Comparison of ENCODE assay signal across 1 cellular context in the genomic region with DNA sequence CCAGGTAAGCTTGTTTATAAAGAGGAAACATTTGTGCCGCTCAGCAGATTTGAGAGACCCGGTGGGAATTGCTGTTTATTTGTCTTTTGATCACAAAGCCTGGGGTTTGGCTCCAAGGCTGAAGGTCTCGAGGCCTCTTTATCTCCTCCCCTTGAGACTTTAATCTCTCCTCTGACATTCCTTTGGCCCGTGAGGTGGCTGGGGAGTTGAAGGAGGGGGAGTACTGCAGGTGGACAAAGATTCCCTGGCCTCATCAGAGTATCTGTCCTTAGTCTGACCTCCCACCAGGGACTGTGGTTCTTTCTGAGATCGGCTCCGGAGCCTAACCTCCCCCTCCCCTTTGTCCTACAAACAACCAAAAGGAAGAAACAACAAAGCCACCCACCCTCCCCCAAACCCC.
A peak's percentile ranks its signal among the peaks of the same experiment; 100 is the strongest.
TF ChIP-seq lines count a peak whose summit lies in the region.

No MANE protein-coding gene starts in this region.

TF ChIP-seq in HepG2, 621 proteins besides CTCF, POLR2A, EP300 and RAD21:
- TF ChIP-seq, protein P1, sequence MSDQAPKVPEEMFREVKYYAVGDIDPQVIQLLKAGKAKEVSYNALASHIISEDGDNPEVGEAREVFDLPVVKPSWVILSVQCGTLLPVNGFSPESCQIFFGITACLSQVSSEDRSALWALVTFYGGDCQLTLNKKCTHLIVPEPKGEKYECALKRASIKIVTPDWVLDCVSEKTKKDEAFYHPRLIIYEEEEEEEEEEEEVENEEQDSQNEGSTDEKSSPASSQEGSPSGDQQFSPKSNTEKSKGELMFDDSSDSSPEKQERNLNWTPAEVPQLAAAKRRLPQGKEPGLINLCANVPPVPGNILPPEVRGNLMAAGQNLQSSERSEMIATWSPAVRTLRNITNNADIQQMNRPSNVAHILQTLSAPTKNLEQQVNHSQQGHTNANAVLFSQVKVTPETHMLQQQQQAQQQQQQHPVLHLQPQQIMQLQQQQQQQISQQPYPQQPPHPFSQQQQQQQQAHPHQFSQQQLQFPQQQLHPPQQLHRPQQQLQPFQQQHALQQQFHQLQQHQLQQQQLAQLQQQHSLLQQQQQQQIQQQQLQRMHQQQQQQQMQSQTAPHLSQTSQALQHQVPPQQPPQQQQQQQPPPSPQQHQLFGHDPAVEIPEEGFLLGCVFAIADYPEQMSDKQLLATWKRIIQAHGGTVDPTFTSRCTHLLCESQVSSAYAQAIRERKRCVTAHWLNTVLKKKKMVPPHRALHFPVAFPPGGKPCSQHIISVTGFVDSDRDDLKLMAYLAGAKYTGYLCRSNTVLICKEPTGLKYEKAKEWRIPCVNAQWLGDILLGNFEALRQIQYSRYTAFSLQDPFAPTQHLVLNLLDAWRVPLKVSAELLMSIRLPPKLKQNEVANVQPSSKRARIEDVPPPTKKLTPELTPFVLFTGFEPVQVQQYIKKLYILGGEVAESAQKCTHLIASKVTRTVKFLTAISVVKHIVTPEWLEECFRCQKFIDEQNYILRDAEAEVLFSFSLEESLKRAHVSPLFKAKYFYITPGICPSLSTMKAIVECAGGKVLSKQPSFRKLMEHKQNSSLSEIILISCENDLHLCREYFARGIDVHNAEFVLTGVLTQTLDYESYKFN (CRISPR knock-in tag; conservative IDR thresholded peaks at IDR 0.05), result peak; percentile 23; the same call in 1 of the 2 replicates
- TF ChIP-seq ZFP90 (CRISPR knock-in tag; IDR thresholded peaks at IDR 0.05; ENCODE audit: borderline replicate concordance), result no peak
